In genomic region chr22:22652573-22652972, GRCh38 we compare ENCODE assay signal across 21 cellular contexts. TPM values are rescaled to one million over a fixed set of nuclear protein-coding genes. Genes with fewer than 3 reads are reported as not detected.
"Had no signal": no experiment of that assay in that cellular context is flagged by ENCODE, and none has a peak within 500 bp of the region (broad histone marks: within the 10 kb centered on the region; RNA-seq: fewer than 3 reads in every experiment).

No MANE protein-coding gene starts in this region.

RNA-seq across cellular contexts. Expression of gene GGTLC2, which starts 8.2 kb away (rescaled TPM):
- total RNA-seq: activated naive CD4-positive, alpha-beta T cell treated with anti-CD3 and anti-CD28 coated beads, Interleukin-2, amount 50 U/mL, for 72 hours; activated T-helper 17 cell treated with anti-CD3 and anti-CD28 coated beads, Interleukin-2, amount 50 U/mL, for 72 hours; adrenal gland; aorta; body of pancreas; cardiac muscle cell; endodermal cell; esophagus muscularis mucosa; foreskin keratinocyte; heart right ventricle; left lobe of liver; mucosa of descending colon; myocyte; neural crest cell; omental fat pad; pulmonary artery endothelial cell; right atrium auricular region; smooth muscle cell; suprapubic skin; T-helper 1 cell treated with Interleukin-12 subunit alpha and Interleukin-12 subunit beta and Interleukin-4 antibody, amounts not matched to agents 30 ng/mL and 1 ng/mL, for 36 hours; ureter had no signal
- polyA plus RNA-seq: adrenal gland, aorta, cardiac muscle cell, foreskin keratinocyte, heart right ventricle, smooth muscle cell had no signal
